In the genomic region with DNA sequence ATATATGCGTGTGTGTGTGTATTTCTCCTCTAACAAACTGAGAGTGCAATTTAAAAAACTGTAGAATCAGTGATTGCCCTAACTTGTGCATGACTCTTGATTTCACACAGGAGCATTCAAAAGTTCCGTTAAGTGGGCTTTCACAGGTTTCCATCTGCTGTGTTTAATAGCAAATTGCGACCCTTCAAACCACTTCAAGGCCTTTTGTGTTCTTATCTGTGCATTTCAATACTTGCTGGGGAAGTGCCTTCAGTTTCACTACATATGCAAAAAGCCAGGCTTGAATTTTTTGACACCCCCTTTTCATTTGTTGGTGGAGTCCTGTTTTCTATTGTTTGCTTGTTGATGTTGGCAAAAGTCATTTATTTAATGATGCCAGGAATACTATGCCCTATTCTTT, we compare ENCODE assay signal across 1 cellular context.
TF ChIP-seq lines count a peak whose summit lies in the region.

No MANE protein-coding gene starts in this region.

TF ChIP-seq in H1, 55 proteins besides CTCF, POLR2A, EP300 and RAD21:
- TF ChIP-seq TAF7 (optimal IDR thresholded peaks at IDR 0.05; ENCODE audit: borderline replicate concordance, low read depth, low read length) (peak; percentile 59), POU5F1 (IDR thresholded peaks at IDR 0.05; ENCODE audit: low read depth, low read length) (peak; percentile 66; the same call in 1 of the 2 replicates), HDAC2 (IDR thresholded peaks at IDR 0.05; ENCODE audit: borderline replicate concordance in 1 of 2, low read depth in 2 of 2, low read length in 2 of 2) (peak in 1 of 2 experiments; percentile 5; a peak in 1 of 4 replicates), SRF (IDR thresholded peaks at IDR 0.05; ENCODE audit: low read depth, low read length) (0 out of 2 replicates have a peak, but pooled peaks have one; percentile 13), SIX5 (IDR thresholded peaks at IDR 0.05; ENCODE audit: low read depth, low read length) (no peak), NANOG (IDR thresholded peaks at IDR 0.05; ENCODE audit: insufficient read depth, low read depth, low read length, poor library complexity, severe bottlenecking) (peak; percentile 70)
- TF ChIP-seq, protein P1, sequence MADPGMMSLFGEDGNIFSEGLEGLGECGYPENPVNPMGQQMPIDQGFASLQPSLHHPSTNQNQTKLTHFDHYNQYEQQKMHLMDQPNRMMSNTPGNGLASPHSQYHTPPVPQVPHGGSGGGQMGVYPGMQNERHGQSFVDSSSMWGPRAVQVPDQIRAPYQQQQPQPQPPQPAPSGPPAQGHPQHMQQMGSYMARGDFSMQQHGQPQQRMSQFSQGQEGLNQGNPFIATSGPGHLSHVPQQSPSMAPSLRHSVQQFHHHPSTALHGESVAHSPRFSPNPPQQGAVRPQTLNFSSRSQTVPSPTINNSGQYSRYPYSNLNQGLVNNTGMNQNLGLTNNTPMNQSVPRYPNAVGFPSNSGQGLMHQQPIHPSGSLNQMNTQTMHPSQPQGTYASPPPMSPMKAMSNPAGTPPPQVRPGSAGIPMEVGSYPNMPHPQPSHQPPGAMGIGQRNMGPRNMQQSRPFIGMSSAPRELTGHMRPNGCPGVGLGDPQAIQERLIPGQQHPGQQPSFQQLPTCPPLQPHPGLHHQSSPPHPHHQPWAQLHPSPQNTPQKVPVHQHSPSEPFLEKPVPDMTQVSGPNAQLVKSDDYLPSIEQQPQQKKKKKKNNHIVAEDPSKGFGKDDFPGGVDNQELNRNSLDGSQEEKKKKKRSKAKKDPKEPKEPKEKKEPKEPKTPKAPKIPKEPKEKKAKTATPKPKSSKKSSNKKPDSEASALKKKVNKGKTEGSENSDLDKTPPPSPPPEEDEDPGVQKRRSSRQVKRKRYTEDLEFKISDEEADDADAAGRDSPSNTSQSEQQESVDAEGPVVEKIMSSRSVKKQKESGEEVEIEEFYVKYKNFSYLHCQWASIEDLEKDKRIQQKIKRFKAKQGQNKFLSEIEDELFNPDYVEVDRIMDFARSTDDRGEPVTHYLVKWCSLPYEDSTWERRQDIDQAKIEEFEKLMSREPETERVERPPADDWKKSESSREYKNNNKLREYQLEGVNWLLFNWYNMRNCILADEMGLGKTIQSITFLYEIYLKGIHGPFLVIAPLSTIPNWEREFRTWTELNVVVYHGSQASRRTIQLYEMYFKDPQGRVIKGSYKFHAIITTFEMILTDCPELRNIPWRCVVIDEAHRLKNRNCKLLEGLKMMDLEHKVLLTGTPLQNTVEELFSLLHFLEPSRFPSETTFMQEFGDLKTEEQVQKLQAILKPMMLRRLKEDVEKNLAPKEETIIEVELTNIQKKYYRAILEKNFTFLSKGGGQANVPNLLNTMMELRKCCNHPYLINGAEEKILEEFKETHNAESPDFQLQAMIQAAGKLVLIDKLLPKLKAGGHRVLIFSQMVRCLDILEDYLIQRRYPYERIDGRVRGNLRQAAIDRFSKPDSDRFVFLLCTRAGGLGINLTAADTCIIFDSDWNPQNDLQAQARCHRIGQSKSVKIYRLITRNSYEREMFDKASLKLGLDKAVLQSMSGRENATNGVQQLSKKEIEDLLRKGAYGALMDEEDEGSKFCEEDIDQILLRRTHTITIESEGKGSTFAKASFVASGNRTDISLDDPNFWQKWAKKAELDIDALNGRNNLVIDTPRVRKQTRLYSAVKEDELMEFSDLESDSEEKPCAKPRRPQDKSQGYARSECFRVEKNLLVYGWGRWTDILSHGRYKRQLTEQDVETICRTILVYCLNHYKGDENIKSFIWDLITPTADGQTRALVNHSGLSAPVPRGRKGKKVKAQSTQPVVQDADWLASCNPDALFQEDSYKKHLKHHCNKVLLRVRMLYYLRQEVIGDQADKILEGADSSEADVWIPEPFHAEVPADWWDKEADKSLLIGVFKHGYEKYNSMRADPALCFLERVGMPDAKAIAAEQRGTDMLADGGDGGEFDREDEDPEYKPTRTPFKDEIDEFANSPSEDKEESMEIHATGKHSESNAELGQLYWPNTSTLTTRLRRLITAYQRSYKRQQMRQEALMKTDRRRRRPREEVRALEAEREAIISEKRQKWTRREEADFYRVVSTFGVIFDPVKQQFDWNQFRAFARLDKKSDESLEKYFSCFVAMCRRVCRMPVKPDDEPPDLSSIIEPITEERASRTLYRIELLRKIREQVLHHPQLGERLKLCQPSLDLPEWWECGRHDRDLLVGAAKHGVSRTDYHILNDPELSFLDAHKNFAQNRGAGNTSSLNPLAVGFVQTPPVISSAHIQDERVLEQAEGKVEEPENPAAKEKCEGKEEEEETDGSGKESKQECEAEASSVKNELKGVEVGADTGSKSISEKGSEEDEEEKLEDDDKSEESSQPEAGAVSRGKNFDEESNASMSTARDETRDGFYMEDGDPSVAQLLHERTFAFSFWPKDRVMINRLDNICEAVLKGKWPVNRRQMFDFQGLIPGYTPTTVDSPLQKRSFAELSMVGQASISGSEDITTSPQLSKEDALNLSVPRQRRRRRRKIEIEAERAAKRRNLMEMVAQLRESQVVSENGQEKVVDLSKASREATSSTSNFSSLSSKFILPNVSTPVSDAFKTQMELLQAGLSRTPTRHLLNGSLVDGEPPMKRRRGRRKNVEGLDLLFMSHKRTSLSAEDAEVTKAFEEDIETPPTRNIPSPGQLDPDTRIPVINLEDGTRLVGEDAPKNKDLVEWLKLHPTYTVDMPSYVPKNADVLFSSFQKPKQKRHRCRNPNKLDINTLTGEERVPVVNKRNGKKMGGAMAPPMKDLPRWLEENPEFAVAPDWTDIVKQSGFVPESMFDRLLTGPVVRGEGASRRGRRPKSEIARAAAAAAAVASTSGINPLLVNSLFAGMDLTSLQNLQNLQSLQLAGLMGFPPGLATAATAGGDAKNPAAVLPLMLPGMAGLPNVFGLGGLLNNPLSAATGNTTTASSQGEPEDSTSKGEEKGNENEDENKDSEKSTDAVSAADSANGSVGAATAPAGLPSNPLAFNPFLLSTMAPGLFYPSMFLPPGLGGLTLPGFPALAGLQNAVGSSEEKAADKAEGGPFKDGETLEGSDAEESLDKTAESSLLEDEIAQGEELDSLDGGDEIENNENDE (IDR thresholded peaks at IDR 0.05; ENCODE audit: insufficient replicate concordance, low read length): no peak
